ENCODE assay signal across 22 cellular contexts in genomic region chr5:32090755-32091128, GRCh38.
DNase-seq lines count a peak whose midpoint lies in the region; ATAC-seq, FAIRE-seq and TF ChIP-seq lines count a peak whose summit lies in the region.
"Had no signal": no experiment of that assay in that cellular context is flagged by ENCODE, and none has a peak within 500 bp of the region (broad histone marks: within the 10 kb centered on the region; RNA-seq: fewer than 3 reads in every experiment).

No MANE protein-coding gene starts in this region.

- H2BK5ac ChIP-seq in H1 (ENCODE audit: low read depth, low read length) (no peak overlapping the region), neuronal stem cell (ENCODE audit: low read length) (no peak overlapping the region)

- no peak for ATAC-seq in GM23338
- no peak for ATAC-seq in activated T-helper 17 cell treated with anti-CD3 and anti-CD28 coated beads, Interleukin-2, amount 50 U/mL, for 72 hours (replicated peaks)
- ATAC-seq: CD8-positive, alpha-beta T cell had no signal

- WGBS in H1 (ENCODE audit: extremely low coverage in 1 of 2, insufficient coverage in 1 of 2, insufficient read length in 1 of 2, insufficient replicate concordance in 2 of 2, low coverage in 1 of 2, low lambda C conversion rate in 2 of 2, missing lambda C conversion rate in 1 of 2), 2 experiments = 93% methylated on average over 17 of the region's 17 CpGs; no CpG with 5 or more reads in 1 of the 2 experiments
- WGBS in neuronal stem cell (ENCODE audit: extremely low coverage in 2 of 2, insufficient read length in 2 of 2, insufficient replicate concordance in 1 of 2), 2 donors = no CpG with 5 or more reads among the region's 17 CpGs

- H2AFZ ChIP-seq in GM23338 = no peak overlapping the region
- H2AFZ ChIP-seq in H1 (ENCODE audit: low read length) = no peak overlapping the region
- no peak overlapping the region for H2AFZ ChIP-seq in neuronal stem cell (ENCODE audit: low read length)

- no peak overlapping the region for H3K4me3 Mint-ChIP-seq in GM23338
- no peak overlapping the region for H3K4me3 Mint-ChIP-seq in activated T-helper 17 cell treated with anti-CD3 and anti-CD28 coated beads, Interleukin-2, amount 50 U/mL, for 72 hours
- H3K4me3 Mint-ChIP-seq: CD8-positive, alpha-beta T cell had no signal

- no peak overlapping the region for H3K4me3 ChIP-seq in GM23338
- H3K4me3 ChIP-seq in H1 (ENCODE audit: extremely low read depth in 1 of 4, insufficient read depth in 2 of 4, low read depth in 3 of 4, low read length in 4 of 4) = no peak overlapping the region
- H3K4me3 ChIP-seq in neuronal stem cell (ENCODE audit: low read length in 2 of 2) = no peak overlapping the region
- H3K4me3 ChIP-seq: SJSA1 had no signal

- no peaks in the 10 kb centered on the region for H3K9me3 Mint-ChIP-seq in GM23338
- no peaks in the 10 kb centered on the region for H3K9me3 Mint-ChIP-seq in activated T-helper 17 cell treated with anti-CD3 and anti-CD28 coated beads, Interleukin-2, amount 50 U/mL, for 72 hours
- H3K9me3 Mint-ChIP-seq: CD8-positive, alpha-beta T cell had no signal

- no peak for TF ChIP-seq RAD21 in H1 (IDR thresholded peaks at IDR 0.05 in 1 of 2, conservative IDR thresholded peaks at IDR 0.05 in 1 of 2; ENCODE audit: low read depth in 2 of 2, low read length in 2 of 2)

- CTCF ChIA-PET in H1 (lab: Charles Lee; ENCODE audit: partially characterized antibody) = interaction anchor here (0.6 to 5.3 kb wide), 15 partner anchors 9 to 559 kb away, joined by 3 to 68 read pairs (median 3); partner anchors contain the start of genes C5orf22 and DROSHA

- TF ChIP-seq EP300 in H1 (IDR thresholded peaks at IDR 0.05; ENCODE audit: borderline replicate concordance in 1 of 2, low read depth in 2 of 2, low read length in 2 of 2) = no peak

- no peaks in the 10 kb centered on the region for H3K23me2 ChIP-seq in H1 (ENCODE audit: low read depth, low read length)

- H3K4me2 ChIP-seq in GM23338 (no peak overlapping the region), H1 (ENCODE audit: insufficient read depth in 1 of 2, low read depth in 2 of 2, low read length in 2 of 2) (no peak overlapping the region), neuronal stem cell (ENCODE audit: insufficient read depth, low read length, poor library complexity, severe bottlenecking) (no peak overlapping the region)
- H3K4me2 ChIP-seq: KMS-11 had no signal

- no peaks in the 10 kb centered on the region for H3K4me1 ChIP-seq in GM23338 (ENCODE audit: insufficient read depth)
- peaks cover 0 to 2% (median 0%) of the 10 kb centered on the region in 4 experiments; a peak in 1 of 7 replicates for H3K4me1 ChIP-seq in H1 (replicated peaks in 1 of 4; ENCODE audit: control insufficient read depth in 3 of 4, insufficient read depth in 4 of 4, low read length in 3 of 4)
- H3K4me1 ChIP-seq in neuronal stem cell (ENCODE audit: control insufficient read depth in 2 of 2, insufficient read depth in 1 of 2, low read depth in 1 of 2, low read length in 2 of 2) = peaks cover 0 to 3% of the 10 kb centered on the region in 2 donors
- H3K4me1 ChIP-seq: Caco-2, SJSA1 had no signal

- peak overlapping the region; percentile 19 for H4K91ac ChIP-seq in H1 (replicated peaks; ENCODE audit: insufficient read length, low read length)
- no peak overlapping the region for H4K91ac ChIP-seq in neuronal stem cell (ENCODE audit: low read depth, low read length, poor library complexity)

- H3K18ac ChIP-seq in H1 (ENCODE audit: extremely low read depth, low read length) = no peak overlapping the region
- peak overlapping the region; percentile 58 for H3K18ac ChIP-seq in neuronal stem cell (ENCODE audit: low read length)

- FAIRE-seq in H1 (lab: Jason Lieb, UNC) = no peak

- H4K20me1 ChIP-seq in GM23338 (replicated peaks; ENCODE audit: insufficient read depth) = no peaks in the 10 kb centered on the region
- no peaks in the 10 kb centered on the region for H4K20me1 ChIP-seq in H1 (replicated peaks in 1 of 2; ENCODE audit: control insufficient read depth in 1 of 2, insufficient read depth in 2 of 2, low read length in 2 of 2)

- H3K9ac ChIP-seq in H1 (replicated peaks in 1 of 4; ENCODE audit: extremely low read depth in 1 of 4, low read depth in 3 of 4, low read length in 3 of 4) = no peak overlapping the region
- H3K9ac ChIP-seq in neuronal stem cell (ENCODE audit: low read depth, low read length, poor library complexity) = no peak overlapping the region
- H3K9ac ChIP-seq: KMS-11 had no signal

- H3K36me3 ChIP-seq in GM23338 (ENCODE audit: insufficient read depth) (no peaks in the 10 kb centered on the region), H1 (ENCODE audit: control insufficient read depth in 2 of 4, insufficient read depth in 4 of 4, low read length in 3 of 4) (no peaks in the 10 kb centered on the region; a peak in 1 of 8 replicates), neuronal stem cell (replicated peaks in 1 of 2; ENCODE audit: control insufficient read depth in 2 of 2, insufficient read depth in 2 of 2, low read length in 2 of 2) (peaks cover 0 to 8% of the 10 kb centered on the region in 2 donors)
- H3K36me3 ChIP-seq: SJSA1 had no signal

- H3K27me3 ChIP-seq in GM23338 (ENCODE audit: insufficient read depth) (no peaks in the 10 kb centered on the region), H1 (replicated peaks in 1 of 4; ENCODE audit: control insufficient read depth in 3 of 4, extremely low read depth in 1 of 4, insufficient read depth in 3 of 4, low read length in 3 of 4) (no peaks in the 10 kb centered on the region), neuronal stem cell (ENCODE audit: control insufficient read depth in 3 of 3, insufficient read depth in 3 of 3, low read depth in 1 of 3, low read length in 3 of 3) (no peaks in the 10 kb centered on the region)
- H3K27me3 ChIP-seq: SJSA1 had no signal

- H3K36me3 Mint-ChIP-seq in GM23338 (ENCODE audit: low read depth) = peaks cover 7% of the 10 kb centered on the region; the same call in 2 of the 3 replicates
- no peaks in the 10 kb centered on the region for H3K36me3 Mint-ChIP-seq in activated T-helper 17 cell treated with anti-CD3 and anti-CD28 coated beads, Interleukin-2, amount 50 U/mL, for 72 hours (ENCODE audit: low read depth)

- DNase-seq in ELF-1 (ENCODE audit: low read depth, low spot score) (peak; percentile 34), GM23338 (ENCODE audit: low spot score) (peak; percentile 20), H1 (ENCODE audit: low read depth in 1 of 2, low spot score in 2 of 2) (no peak), neuronal stem cell (ENCODE audit: low spot score) (no peak), dermis blood vessel endothelial cell (no peak), hepatic stellate cell (ENCODE audit: low spot score) (no peak)
- DNase-seq: C1 segment of cervical spinal cord; Caco-2; CD8-positive, alpha-beta T cell; DMS79 treated with DMSO at 0.1 percent for 48 hours; HCEC 1CT; IMR-90; MM.1S; NCI-H2029; NCI-H2227 treated with DMSO at 0.1 percent for 48 hours; NCI-H510A; NCI-H69; Right ventricle myocardium superior; RPMI8226 had no signal

- no peak overlapping the region for H3K56ac ChIP-seq in H1 (replicated peaks; ENCODE audit: insufficient read length, low read depth, low read length)

- H2AK5ac ChIP-seq in H1 (ENCODE audit: low read depth, low read length) (no peak overlapping the region), neuronal stem cell (ENCODE audit: low read depth, low read length) (no peak overlapping the region)

- POLR2A ChIA-PET in H1 (lab: Charles Lee; ENCODE audit: partially characterized antibody) = interaction anchor here (0.9 kb wide), 1 partner anchor 237 kb away, joined by 3 read pairs; no protein-coding TSS in a partner anchor

- H3F3A ChIP-seq in GM23338 (replicated peaks; ENCODE audit: low read depth) = no peaks in the 10 kb centered on the region

- H3K14ac ChIP-seq in H1 (ENCODE audit: insufficient read length) = no peak overlapping the region
- H3K14ac ChIP-seq in neuronal stem cell (ENCODE audit: low read length) = no peak overlapping the region

- H2BK12ac ChIP-seq in H1 (ENCODE audit: low read depth, low read length) = no peak overlapping the region
- peak overlapping the region; percentile 16 for H2BK12ac ChIP-seq in neuronal stem cell (ENCODE audit: low read length)

- TF ChIP-seq POLR2A in H1 (IDR thresholded peaks at IDR 0.05; ENCODE audit: control extremely low read depth in 1 of 2, low read depth in 2 of 2, low read length in 2 of 2) = no peak

- H4K5ac ChIP-seq in H1 (ENCODE audit: insufficient read length, low read depth, low read length) = no peak overlapping the region

- no peak overlapping the region for H3K23ac ChIP-seq in H1 (ENCODE audit: insufficient read length)
- peak overlapping the region; percentile 80 for H3K23ac ChIP-seq in neuronal stem cell (ENCODE audit: low read depth, low read length, poor library complexity)

- H3K9me2 ChIP-seq in GM23338 (ENCODE audit: insufficient read depth) = no peaks in the 10 kb centered on the region

- H2BK20ac ChIP-seq in H1 (ENCODE audit: low read length) = 0 out of 2 replicates have a peak overlapping the region, but pooled peaks have one; percentile 61

- H2BK15ac ChIP-seq in H1 (ENCODE audit: low read length) = no peak overlapping the region
- no peak overlapping the region for H2BK15ac ChIP-seq in neuronal stem cell (ENCODE audit: low read length)

- H3K79me2 ChIP-seq in GM23338 (replicated peaks; ENCODE audit: insufficient read depth) (no peaks in the 10 kb centered on the region), H1 (ENCODE audit: control insufficient read depth in 1 of 2, insufficient read depth in 2 of 2, low read length in 2 of 2) (no peaks in the 10 kb centered on the region)

- no peak overlapping the region for H3K27ac ChIP-seq in GM23338 (ENCODE audit: low read depth)
- no peak overlapping the region for H3K27ac ChIP-seq in H1 (ENCODE audit: low read depth, low read length)
- no peak overlapping the region for H3K27ac ChIP-seq in neuronal stem cell (replicated peaks; ENCODE audit: low read length)
- H3K27ac ChIP-seq: KMS-11, SJSA1 had no signal

- peaks cover 5% of the 10 kb centered on the region for H3K27me3 Mint-ChIP-seq in GM23338 (ENCODE audit: insufficient read depth, low read depth, poor library complexity)
- H3K27me3 Mint-ChIP-seq in activated T-helper 17 cell treated with anti-CD3 and anti-CD28 coated beads, Interleukin-2, amount 50 U/mL, for 72 hours = no peaks in the 10 kb centered on the region

- no peak overlapping the region for H3K27ac Mint-ChIP-seq in GM23338
- no peak overlapping the region for H3K27ac Mint-ChIP-seq in activated T-helper 17 cell treated with anti-CD3 and anti-CD28 coated beads, Interleukin-2, amount 50 U/mL, for 72 hours
- H3K27ac Mint-ChIP-seq: CD8-positive, alpha-beta T cell had no signal

- TF ChIP-seq CTCF in GM23338 (conservative IDR thresholded peaks at IDR 0.05; ENCODE audit: low read depth in 2 of 2) (no peak), H1 (IDR thresholded peaks at IDR 0.05; ENCODE audit: control extremely low read depth in 1 of 3, insufficient read depth in 1 of 3, low read depth in 1 of 3, low read length in 3 of 3) (no peak)

- H4K8ac ChIP-seq in H1 (ENCODE audit: extremely low read depth, insufficient read depth, low read length) (peak overlapping the region; percentile 63; the same call in 1 of the 2 replicates), neuronal stem cell (ENCODE audit: low read depth, low read length) (no peak overlapping the region)

- H3K9me3 ChIP-seq in H1 (ENCODE audit: insufficient read depth in 2 of 2, low read depth in 1 of 2, low read length in 1 of 2) = no peaks in the 10 kb centered on the region
- no peaks in the 10 kb centered on the region for H3K9me3 ChIP-seq in neuronal stem cell (replicated peaks in 1 of 2; ENCODE audit: control insufficient read depth in 2 of 2, insufficient read depth in 1 of 2, low read depth in 1 of 2, low read length in 2 of 2)
- H3K9me3 ChIP-seq: Caco-2, SJSA1 had no signal

- peaks cover 4% of the 10 kb centered on the region; the same call in 1 of the 3 replicates for H3K4me1 Mint-ChIP-seq in GM23338
- H3K4me1 Mint-ChIP-seq in activated T-helper 17 cell treated with anti-CD3 and anti-CD28 coated beads, Interleukin-2, amount 50 U/mL, for 72 hours = no peaks in the 10 kb centered on the region

- H3K4ac ChIP-seq in H1 (replicated peaks; ENCODE audit: insufficient read length, low read depth, low read length) (no peak overlapping the region), neuronal stem cell (ENCODE audit: low read length) (no peak overlapping the region)

- no peaks in the 10 kb centered on the region for H3K79me1 ChIP-seq in H1 (ENCODE audit: low read depth, low read length)
- H3K79me1 ChIP-seq in neuronal stem cell (ENCODE audit: low read depth, low read length) = no peaks in the 10 kb centered on the region

- H2BK120ac ChIP-seq in H1 (replicated peaks; ENCODE audit: low read depth, low read length) (no peak overlapping the region), neuronal stem cell (ENCODE audit: low read depth, low read length) (no peak overlapping the region)

Comparison
In these comparisons a context has a peak if more than half of its experiments do, and no peak if none do; other contexts are left out.
1. DNase-seq: peak in ELF-1 (single experiment) and GM23338 (single experiment); none in H1 (0 of 2), neuronal stem cell (single experiment), dermis blood vessel endothelial cell (single experiment) and hepatic stellate cell (single experiment).